In genomic region chr21:44153889-44154228, GRCh38 we compare ENCODE assay signal across 8 cellular contexts. TPM values are rescaled to one million over a fixed set of nuclear protein-coding genes. Genes with fewer than 3 reads are reported as not detected.
A peak's percentile ranks its signal among the peaks of the same experiment; 100 is the strongest.
DNase-seq lines count a peak whose midpoint lies in the region; ATAC-seq, FAIRE-seq and TF ChIP-seq lines count a peak whose summit lies in the region.
"Not testable (repeated sequence)": the region's sequence is repeated elsewhere in the genome, so short reads cannot be mapped to it uniquely, and the experiment has no call there.

No MANE protein-coding gene starts in this region.

- not testable (repeated sequence) for DNase-seq in GM19239 (ENCODE audit: insufficient read length, low spot score)
- peak; percentile 14 for DNase-seq in activated CD4-positive, alpha-beta T cell treated with anti-CD3 and anti-CD28 coated beads for 1 hour
- DNase-seq in activated CD8-positive, alpha-beta memory T cell treated with anti-CD3 and anti-CD28 coated beads, Interleukin-2, amount 50 U/mL, for 48 hours: peak; percentile 56
- peak; percentile 33 for DNase-seq in activated naive CD8-positive, alpha-beta T cell treated with anti-CD3 and anti-CD28 coated beads for 36 hours
- DNase-seq in left cardiac atrium: peak; percentile 5
- DNase-seq in osteocyte (ENCODE audit: extremely low spot score, unreplicated experiment): peak; percentile 1
- peak; percentile 82 for DNase-seq in stimulated activated CD4-positive, alpha-beta T cell treated with anti-CD3 and anti-CD28 coated beads, Interleukin-1b, Interleukin-23, amount 100 ng/mL, for 48 hours
- peak; percentile 22 for DNase-seq in stomach

- TF ChIP-seq CTCF in osteocyte (IDR thresholded peaks at IDR 0.05); stomach (IDR thresholded peaks at IDR 0.05): not testable (repeated sequence)

- FAIRE-seq in GM19239 (lab: Jason Lieb, UNC): peak; percentile 93

- not testable (repeated sequence) for H3K36me3 Mint-ChIP-seq in activated naive CD8-positive, alpha-beta T cell treated with anti-CD3 and anti-CD28 coated beads for 36 hours; osteocyte (ENCODE audit: unreplicated experiment)

- H3K4me1 Mint-ChIP-seq in activated naive CD8-positive, alpha-beta T cell treated with anti-CD3 and anti-CD28 coated beads for 36 hours; osteocyte (ENCODE audit: unreplicated experiment): not testable (repeated sequence)

- peak; percentile 18 to 65 for ATAC-seq in left cardiac atrium

- H3K4me3 ChIP-seq in stomach: not testable (repeated sequence)

- not testable (repeated sequence) for H3K27me3 ChIP-seq in stomach

- not testable (repeated sequence) for H3K9me3 Mint-ChIP-seq in activated naive CD8-positive, alpha-beta T cell treated with anti-CD3 and anti-CD28 coated beads for 36 hours; osteocyte (ENCODE audit: unreplicated experiment)

- WGBS in stomach, 5 donors: 79 to 95% (median 84%) methylated on average over 6 to 7 of the region's 17 CpGs; no CpG with 5 or more reads in 2 of the 5 donors

- not testable (repeated sequence) for H3K9me3 ChIP-seq in stomach

- intact Hi-C loops in left cardiac atrium (cut with DNase I); stomach (cut with DNase I; ENCODE audit: low total_unique reads): not testable (repeated sequence)

- not testable (repeated sequence) for H3K4me3 Mint-ChIP-seq in activated naive CD8-positive, alpha-beta T cell treated with anti-CD3 and anti-CD28 coated beads for 36 hours; osteocyte (ENCODE audit: unreplicated experiment)

- H3K27me3 Mint-ChIP-seq in activated naive CD8-positive, alpha-beta T cell treated with anti-CD3 and anti-CD28 coated beads for 36 hours; osteocyte (ENCODE audit: unreplicated experiment): not testable (repeated sequence)

- TF ChIP-seq EP300 in stomach (IDR thresholded peaks at IDR 0.05): not testable (repeated sequence)

- not testable (repeated sequence) for TF ChIP-seq POLR2A in stomach (IDR thresholded peaks at IDR 0.05)

- not testable (repeated sequence) for H3K27ac Mint-ChIP-seq in activated naive CD8-positive, alpha-beta T cell treated with anti-CD3 and anti-CD28 coated beads for 36 hours; osteocyte (ENCODE audit: unreplicated experiment)

- not testable (repeated sequence) for H3K36me3 ChIP-seq in stomach

- not testable (repeated sequence) for H3K4me1 ChIP-seq in stomach

- not testable (repeated sequence) for H3K27ac ChIP-seq in stomach

RNA-seq across cellular contexts. Expression of gene GATD3, which starts 20.4 kb away (rescaled TPM):
- 1 to 10 TPM; 6.9 to 7.4 TPM for total RNA-seq in activated naive CD8-positive, alpha-beta T cell treated with anti-CD3 and anti-CD28 coated beads for 36 hours
- total RNA-seq in left cardiac atrium: 10 to 100 TPM in 1 of 2 donors, 1 to 10 TPM in 1; 8.9 to 75.9 TPM
- 8.2 and 9.4 TPM in 2 replicates for total RNA-seq in osteocyte
- 10 to 100 TPM in 3 of 5 donors, 1 to 10 TPM in 2; 9.6 to 40.6 (median 14.5) TPM for total RNA-seq in stomach
- 10 to 100 TPM in 2 of 3 donors, 1 to 10 TPM in 1; 5.6 to 49.3 (median 15.1) TPM for polyA plus RNA-seq in stomach

RNA-seq across cellular contexts. Expression of gene PWP2, which starts 46.7 kb away (rescaled TPM):
- 10 to 100 TPM; 12.7 to 14.5 TPM for total RNA-seq in activated naive CD8-positive, alpha-beta T cell treated with anti-CD3 and anti-CD28 coated beads for 36 hours
- total RNA-seq in left cardiac atrium (1 to 10 TPM; 1.2 to 7.0 TPM), osteocyte (0.75 and 2.2 TPM in 2 replicates), stomach (10 to 100 TPM in 2 of 5 donors, 1 to 10 TPM in 2, not detected in 1; 4.6 to 29.2 (median 14.7) TPM)
- polyA plus RNA-seq in stomach: 10 to 100 TPM in 1 of 3 donors, 1 to 10 TPM in 2; 2.4 to 15.3 (median 6.3) TPM
